ENCODE assay signal across 22 cellular contexts in the genomic region with DNA sequence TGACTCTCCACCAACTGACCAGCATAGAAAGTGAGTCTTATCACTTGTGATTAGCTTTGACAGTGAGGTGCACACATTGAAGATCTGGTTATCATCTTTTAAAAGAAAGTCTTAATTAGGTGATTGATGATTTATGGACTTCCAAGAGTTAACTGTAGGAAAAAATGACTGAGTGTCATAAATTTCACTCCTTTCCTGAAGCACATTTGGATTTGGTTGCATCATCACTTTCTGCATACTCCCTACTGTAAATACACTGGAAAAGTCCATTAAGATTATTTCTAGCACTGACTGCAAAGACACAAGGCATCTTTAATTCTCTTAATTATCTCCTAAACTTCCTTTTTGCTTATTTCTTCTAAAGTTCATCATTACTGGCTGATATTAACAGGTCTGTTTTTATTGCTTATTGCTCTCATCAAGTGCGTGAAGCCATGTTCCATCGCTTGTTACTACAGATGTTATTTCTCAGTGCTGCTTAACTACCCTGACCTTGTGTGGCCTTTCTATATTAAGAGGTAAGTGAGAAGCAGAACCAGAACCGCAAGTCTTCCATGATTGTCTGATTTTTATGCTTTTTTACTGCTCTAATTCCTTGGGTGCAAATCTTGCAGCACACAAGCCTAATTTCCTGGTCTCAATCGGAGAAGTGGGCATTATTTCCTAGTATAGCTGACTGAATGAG.
"Had no signal": no experiment of that assay in that cellular context is flagged by ENCODE, and none has a peak within 500 bp of the region (broad histone marks: within the 10 kb centered on the region; RNA-seq: fewer than 3 reads in every experiment).

No MANE protein-coding gene starts in this region.

- H3K9me3 Mint-ChIP-seq: activated CD4-positive, alpha-beta T cell treated with anti-CD3 and anti-CD28 coated beads, Interleukin-2, amount 10 ng/mL, durations not matched to agents 24 days and 14 days; activated CD8-positive, alpha-beta T cell treated with anti-CD3 and anti-CD28 coated beads for 36 hours; activated naive CD4-positive, alpha-beta T cell treated with anti-CD3 and anti-CD28 coated beads for 36 hours; activated T-helper 17 cell treated with anti-CD3 and anti-CD28 coated beads, Interleukin-2, amount 50 U/mL, for 72 hours had no signal

- H3K27me3 ChIP-seq: esophagus squamous epithelium, ovary, suprapubic skin had no signal

- H3K36me3 ChIP-seq: ovary, suprapubic skin had no signal

- H3K4me1 ChIP-seq: psoas muscle, suprapubic skin had no signal

- H3K4me2 ChIP-seq: smooth muscle cell had no signal

- H3K9me3 ChIP-seq: esophagus squamous epithelium, ovary, psoas muscle, suprapubic skin had no signal

- H3K36me3 Mint-ChIP-seq: naive B cell had no signal

- H3K27ac Mint-ChIP-seq: activated CD4-positive, alpha-beta T cell treated with anti-CD3 and anti-CD28 coated beads, Interleukin-2, amount 10 ng/mL, durations not matched to agents 24 days and 14 days; activated CD8-positive, alpha-beta T cell treated with anti-CD3 and anti-CD28 coated beads for 36 hours; activated naive CD4-positive, alpha-beta T cell treated with anti-CD3 and anti-CD28 coated beads for 36 hours; activated T-helper 17 cell treated with anti-CD3 and anti-CD28 coated beads, Interleukin-2, amount 50 U/mL, for 72 hours; naive B cell; stimulated activated naive CD8-positive, alpha-beta T cell treated with anti-CD3 and anti-CD28 coated beads, Interleukin-15, amount 100 ng/mL, for 72 hours had no signal

- H3K27me3 Mint-ChIP-seq: naive B cell had no signal

- H3K4me3 ChIP-seq: esophagus squamous epithelium, lung, ovary, psoas muscle, smooth muscle cell, suprapubic skin had no signal

- H3K4me3 Mint-ChIP-seq: activated CD4-positive, alpha-beta T cell treated with anti-CD3 and anti-CD28 coated beads, Interleukin-2, amount 10 ng/mL, durations not matched to agents 24 days and 14 days; activated CD8-positive, alpha-beta T cell treated with anti-CD3 and anti-CD28 coated beads for 36 hours; activated naive CD4-positive, alpha-beta T cell treated with anti-CD3 and anti-CD28 coated beads for 36 hours; activated T-helper 17 cell treated with anti-CD3 and anti-CD28 coated beads, Interleukin-2, amount 50 U/mL, for 72 hours; naive B cell; stimulated activated naive CD8-positive, alpha-beta T cell treated with anti-CD3 and anti-CD28 coated beads, Interleukin-15, amount 100 ng/mL, for 72 hours had no signal

- DNase-seq: activated CD4-positive, alpha-beta T cell treated with anti-CD3 and anti-CD28 coated beads, Interleukin-2, amount 10 ng/mL, durations not matched to agents 24 days and 14 days; activated CD8-positive, alpha-beta T cell treated with anti-CD3 and anti-CD28 coated beads for 36 hours; activated naive CD4-positive, alpha-beta T cell treated with anti-CD3 and anti-CD28 coated beads for 36 hours; activated T-cell treated with anti-CD3 and anti-CD28 coated beads, Interleukin-2, amount 50 U/mL, for 1 hour; aorta; dermis blood vessel endothelial cell; effector memory CD4-positive, alpha-beta T cell; esophagus squamous epithelium; naive B cell; ovary; psoas muscle; stimulated activated CD4-positive, alpha-beta T cell treated with anti-CD3 and anti-CD28 coated beads, Interleukin-4, amount 100 ng/mL, for 1 hour; stimulated activated naive CD8-positive, alpha-beta T cell treated with anti-CD3 and anti-CD28 coated beads, Interleukin-15, amount 100 ng/mL, for 72 hours; T-helper 1 cell; T-helper 9 cell; trophoblast cell had no signal

- FAIRE-seq: bronchial epithelial cell had no signal

- ATAC-seq: activated CD8-positive, alpha-beta T cell treated with anti-CD3 and anti-CD28 coated beads for 36 hours; activated T-helper 17 cell treated with anti-CD3 and anti-CD28 coated beads, Interleukin-2, amount 50 U/mL, for 72 hours; psoas muscle; sciatic nerve; stimulated activated naive CD8-positive, alpha-beta T cell treated with anti-CD3 and anti-CD28 coated beads, Interleukin-15, amount 100 ng/mL, for 72 hours had no signal

- H3K4me1 Mint-ChIP-seq: activated CD4-positive, alpha-beta T cell treated with anti-CD3 and anti-CD28 coated beads, Interleukin-2, amount 10 ng/mL, durations not matched to agents 24 days and 14 days; activated T-helper 17 cell treated with anti-CD3 and anti-CD28 coated beads, Interleukin-2, amount 50 U/mL, for 72 hours; naive B cell; stimulated activated naive CD8-positive, alpha-beta T cell treated with anti-CD3 and anti-CD28 coated beads, Interleukin-15, amount 100 ng/mL, for 72 hours had no signal

- H3K27ac ChIP-seq: esophagus squamous epithelium, ovary, psoas muscle, suprapubic skin had no signal
